2 cellular contexts compared by ENCODE assay signal in genomic region chr3:4841783-4842440, GRCh38.
A peak's percentile ranks its signal among the peaks of the same experiment; 100 is the strongest.
TF ChIP-seq lines count a peak whose summit lies in the region.

No MANE protein-coding gene starts in this region.

TF ChIP-seq in IMR-90, 13 proteins besides CTCF, POLR2A, EP300 and RAD21 (continued from another document):
- TF ChIP-seq MAZ (IDR thresholded peaks at IDR 0.05; ENCODE audit: borderline replicate concordance, low read depth, low read length): no peak
- peak; percentile 49; the same call in 1 of the 2 replicates for TF ChIP-seq FOS (IDR thresholded peaks at IDR 0.05; ENCODE audit: low read depth, low read length)

TF ChIP-seq in SK-N-SH, 30 proteins besides CTCF, POLR2A, EP300 and RAD21 (continued from another document):
- TF ChIP-seq IRF3 (IDR thresholded peaks at IDR 0.05; ENCODE audit: low read depth, low read length) (no peak), FOSL2 (IDR thresholded peaks at IDR 0.05; ENCODE audit: borderline replicate concordance, low read depth) (no peak), FOXJ3 (CRISPR knock-in tag; IDR thresholded peaks at IDR 0.05) (no peak), TCF12 (IDR thresholded peaks at IDR 0.05) (no peak), FOXM1 (IDR thresholded peaks at IDR 0.05; ENCODE audit: low read depth) (no peak), RFX5 (IDR thresholded peaks at IDR 0.05; ENCODE audit: low read length) (no peak), NRF1 (IDR thresholded peaks at IDR 0.05; ENCODE audit: low read depth, low read length) (no peak), RXRA (IDR thresholded peaks at IDR 0.05; ENCODE audit: borderline replicate concordance, low read depth) (no peak), POLR2AphosphoS5 (IDR thresholded peaks at IDR 0.05; ENCODE audit: low read depth, low read length) (no peak), GATA2 (CRISPR knock-in tag; IDR thresholded peaks at IDR 0.05) (no peak), USF1 (IDR thresholded peaks at IDR 0.05; ENCODE audit: borderline replicate concordance, low read depth) (no peak), EZH2phosphoT487 (IDR thresholded peaks at IDR 0.05; ENCODE audit: borderline replicate concordance, low read depth) (no peak), MEF2A (IDR thresholded peaks at IDR 0.05; ENCODE audit: borderline replicate concordance, low read depth) (no peak), MXI1 (IDR thresholded peaks at IDR 0.05; ENCODE audit: low read depth, low read length) (no peak), GABPA (IDR thresholded peaks at IDR 0.05; ENCODE audit: low read depth) (no peak), REST (IDR thresholded peaks at IDR 0.05; ENCODE audit: low read depth, low read length) (no peak)
